ENCODE assay signal across 16 cellular contexts in the genomic region with DNA sequence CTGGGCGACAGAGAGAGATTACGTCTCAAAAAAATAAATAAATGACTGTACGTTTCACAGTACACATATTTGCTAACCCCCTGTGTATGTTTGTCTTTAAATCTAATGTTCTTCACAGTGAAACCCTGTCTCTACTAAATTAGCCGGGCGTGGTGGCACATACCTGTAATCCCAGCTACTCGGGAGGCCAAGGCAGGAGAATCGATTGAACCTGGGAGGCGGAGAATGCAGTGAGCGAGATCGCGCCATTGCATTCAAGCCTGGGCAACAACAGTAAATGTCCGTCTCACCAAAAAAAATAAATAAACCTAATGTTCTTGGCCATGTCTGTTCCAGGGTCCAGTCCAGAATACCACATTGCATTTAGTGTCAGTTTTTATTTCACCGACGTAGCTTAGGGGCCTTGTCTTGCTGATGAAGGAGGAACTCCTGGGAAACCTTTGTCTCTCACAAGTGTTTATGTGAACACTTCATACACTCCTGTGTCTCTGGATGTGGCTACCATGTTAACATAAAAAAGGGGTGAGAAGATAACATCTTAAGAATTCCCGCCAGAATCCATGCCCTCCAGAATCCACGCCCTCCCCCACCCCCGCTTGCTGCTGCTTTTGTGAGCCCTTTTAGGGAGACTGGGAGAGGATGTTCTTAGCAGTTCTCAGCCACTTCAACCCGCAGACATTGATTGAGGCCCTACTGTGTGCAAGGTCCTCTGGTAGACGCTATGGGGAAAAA.
"Had no signal": no experiment of that assay in that cellular context is flagged by ENCODE, and none has a peak within 500 bp of the region (broad histone marks: within the 10 kb centered on the region; RNA-seq: fewer than 3 reads in every experiment).

No MANE protein-coding gene starts in this region.

- ATAC-seq: activated T-cell treated with anti-CD3 and anti-CD28 coated beads, Interleukin-2, amount 50 U/mL, for 4 hours; left lung; stimulated activated naive CD8-positive, alpha-beta T cell treated with anti-CD3 and anti-CD28 coated beads, Interleukin-15, Interleukin-2, amounts not matched to agents 100 U/mL and 50 U/mL, for 24 hours had no signal

- H3K4me1 ChIP-seq: colonic mucosa, uterus had no signal

- DNase-seq: activated CD4-positive, alpha-beta T cell treated with anti-CD3 and anti-CD28 coated beads, Interleukin-2, amount 10 ng/mL, durations not matched to agents 24 days and 14 days; activated CD8-positive, alpha-beta memory T cell treated with anti-CD3 and anti-CD28 coated beads, Interleukin-2, amount 50 U/mL, for 4 hours; activated effector memory CD4-positive, alpha-beta T cell treated with Interleukin-2 at 50 U/mL for 16 hours; activated naive CD4-positive, alpha-beta T cell treated with anti-CD3 and anti-CD28 coated beads, Interleukin-2, amount 10 ng/mL, durations not matched to agents 7 days and 5 days; activated T-cell treated with anti-CD3 and anti-CD28 coated beads, Interleukin-2, amount 50 U/mL, for 4 hours; brain microvascular endothelial cell; central memory CD4-positive, alpha-beta T cell; colonic mucosa; foreskin melanocyte; hypothalamus; stimulated activated CD4-positive, alpha-beta T cell treated with anti-CD3 and anti-CD28 coated beads, Interleukin-2, amount 100 ng/mL, for 24 hours; stimulated activated naive CD8-positive, alpha-beta T cell treated with anti-CD3 and anti-CD28 coated beads, Interleukin-15, Interleukin-2, amounts not matched to agents 100 U/mL and 50 U/mL, for 24 hours; transverse colon; uterus had no signal

- H3K36me3 Mint-ChIP-seq: activated naive CD4-positive, alpha-beta T cell treated with anti-CD3 and anti-CD28 coated beads, Interleukin-2, amount 10 ng/mL, durations not matched to agents 7 days and 5 days had no signal

- H3K9me3 ChIP-seq: colonic mucosa, transverse colon, uterus had no signal

- H3K9me3 Mint-ChIP-seq: activated CD4-positive, alpha-beta T cell treated with anti-CD3 and anti-CD28 coated beads, Interleukin-2, amount 10 ng/mL, durations not matched to agents 24 days and 14 days; activated naive CD4-positive, alpha-beta T cell treated with anti-CD3 and anti-CD28 coated beads, Interleukin-2, amount 10 ng/mL, durations not matched to agents 7 days and 5 days; activated T-cell treated with anti-CD3 and anti-CD28 coated beads, Interleukin-2, amount 50 U/mL, for 4 hours had no signal

- H3K36me3 ChIP-seq: brain microvascular endothelial cell, colonic mucosa, left lung, transverse colon, uterus had no signal

- H3K4me3 Mint-ChIP-seq: activated CD4-positive, alpha-beta T cell treated with anti-CD3 and anti-CD28 coated beads, Interleukin-2, amount 10 ng/mL, durations not matched to agents 24 days and 14 days; activated naive CD4-positive, alpha-beta T cell treated with anti-CD3 and anti-CD28 coated beads, Interleukin-2, amount 10 ng/mL, durations not matched to agents 7 days and 5 days; activated T-cell treated with anti-CD3 and anti-CD28 coated beads, Interleukin-2, amount 50 U/mL, for 4 hours had no signal

- H3K4me3 ChIP-seq: colonic mucosa, left lung, transverse colon, uterus had no signal

- H3K27ac Mint-ChIP-seq: activated CD4-positive, alpha-beta T cell treated with anti-CD3 and anti-CD28 coated beads, Interleukin-2, amount 10 ng/mL, durations not matched to agents 24 days and 14 days; activated naive CD4-positive, alpha-beta T cell treated with anti-CD3 and anti-CD28 coated beads, Interleukin-2, amount 10 ng/mL, durations not matched to agents 7 days and 5 days; progenitor cell of endocrine pancreas had no signal

- H3K27me3 ChIP-seq: brain microvascular endothelial cell, colonic mucosa, transverse colon, uterus had no signal

- H3K27ac ChIP-seq: brain microvascular endothelial cell, colonic mucosa, left lung, transverse colon, uterus had no signal
